ENCODE assay signal across 8 cellular contexts in the genomic region with DNA sequence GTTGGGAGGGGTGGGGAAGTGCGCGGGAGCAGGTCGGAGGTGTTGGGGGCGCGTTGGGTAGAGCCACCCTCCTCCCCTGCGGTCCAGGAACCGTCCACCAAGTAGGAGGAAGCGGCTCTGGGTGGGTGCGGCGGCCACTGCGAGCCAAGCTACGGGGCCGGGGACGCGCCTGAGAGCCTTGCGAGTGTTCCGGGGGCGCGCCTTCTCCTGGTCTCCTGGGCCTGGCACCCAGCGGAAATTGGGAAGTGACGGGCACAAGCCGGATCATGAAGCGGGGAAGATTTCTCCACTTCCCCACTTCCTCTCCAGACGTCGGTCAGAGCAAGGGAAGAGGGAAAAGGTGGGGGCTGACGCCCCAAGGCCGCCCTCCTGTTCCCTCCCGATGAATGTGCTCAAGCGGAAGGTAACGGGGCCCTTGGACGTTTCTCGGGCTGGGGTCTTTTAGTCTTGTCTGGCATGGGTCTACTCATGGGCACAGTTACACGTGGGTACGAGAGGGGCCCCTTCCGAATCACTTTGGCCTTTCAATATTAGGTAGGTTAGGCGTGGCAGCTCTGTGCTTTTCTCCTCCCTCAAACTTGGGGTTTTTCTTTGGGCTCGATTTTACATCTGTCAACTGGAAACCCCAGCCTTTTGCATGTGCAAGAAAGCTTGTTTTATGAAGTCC. TPM values are rescaled to one million over a fixed set of nuclear protein-coding genes. Genes with fewer than 3 reads are reported as not detected.
A peak's percentile ranks its signal among the peaks of the same experiment; 100 is the strongest.
DNase-seq lines count a peak whose midpoint lies in the region; ATAC-seq and TF ChIP-seq lines count a peak whose summit lies in the region.

No MANE protein-coding gene starts in this region.

- no peaks in the 10 kb centered on the region for H3K27me3 Mint-ChIP-seq in activated T-cell treated with anti-CD3 and anti-CD28 coated beads, Interleukin-2, amount 50 U/mL, for 72 hours (ENCODE audit: low read depth)

- peak overlapping the region; percentile 98 for H3K27ac Mint-ChIP-seq in activated T-cell treated with anti-CD3 and anti-CD28 coated beads, Interleukin-2, amount 50 U/mL, for 72 hours

- H3K4me2 ChIP-seq in OCI-LY3 (ENCODE audit: low read length) = peak overlapping the region; percentile 94

- H2AFZ ChIP-seq in OCI-LY3 (ENCODE audit: low read depth, low read length) = no peak overlapping the region

- no peak for TF ChIP-seq POLR2A in vagina (IDR thresholded peaks at IDR 0.05)

- H3K79me2 ChIP-seq in OCI-LY3 (ENCODE audit: low read length) = peaks cover 74% of the 10 kb centered on the region

- H3K4me1 Mint-ChIP-seq in activated T-cell treated with anti-CD3 and anti-CD28 coated beads, Interleukin-2, amount 50 U/mL, for 72 hours (ENCODE audit: low read depth) = peaks cover 54% of the 10 kb centered on the region

- peak overlapping the region; percentile 88 for H3K4me3 ChIP-seq in OCI-LY3 (ENCODE audit: low read length)
- peak overlapping the region; percentile 97 for H3K4me3 ChIP-seq in choroid plexus epithelial cell (ENCODE audit: low read depth, low read length)
- peak overlapping the region; percentile 64 to 88 for H3K4me3 ChIP-seq in vagina

- H3K36me3 ChIP-seq in OCI-LY3 (replicated peaks; ENCODE audit: low read depth, low read length) = peaks cover 32% of the 10 kb centered on the region
- H3K36me3 ChIP-seq in vagina = no peaks in the 10 kb centered on the region

- H3K9me3 ChIP-seq in OCI-LY3 (ENCODE audit: insufficient read depth, low read length) (no peaks in the 10 kb centered on the region), vagina (no peaks in the 10 kb centered on the region)

- no peaks in the 10 kb centered on the region for H3K9me3 Mint-ChIP-seq in activated T-cell treated with anti-CD3 and anti-CD28 coated beads, Interleukin-2, amount 50 U/mL, for 72 hours

- H3K36me3 Mint-ChIP-seq in activated T-cell treated with anti-CD3 and anti-CD28 coated beads, Interleukin-2, amount 50 U/mL, for 72 hours (ENCODE audit: insufficient read depth in 2 of 2) = peaks cover 23 to 42% of the 10 kb centered on the region in 2 donors

- intact Hi-C loops in vagina (cut with DNase I) = no loop called here

- peak overlapping the region; percentile 99 to 100 for H3K4me3 Mint-ChIP-seq in activated T-cell treated with anti-CD3 and anti-CD28 coated beads, Interleukin-2, amount 50 U/mL, for 72 hours

- H3K4me1 ChIP-seq in OCI-LY3 (ENCODE audit: low read length) (peaks cover 27% of the 10 kb centered on the region), vagina (peaks cover 55% of the 10 kb centered on the region)

- ATAC-seq in activated T-cell treated with anti-CD3 and anti-CD28 coated beads, Interleukin-2, amount 50 U/mL, for 72 hours (replicated peaks in 1 of 2) = peak in 1 of 2 donors; percentile 6

- H3K27me3 ChIP-seq in OCI-LY3 (ENCODE audit: low read depth, low read length) = no peaks in the 10 kb centered on the region
- H3K27me3 ChIP-seq in vagina = no peaks in the 10 kb centered on the region

- TF ChIP-seq CTCF in OCI-LY3 (IDR thresholded peaks at IDR 0.05; ENCODE audit: low read depth, low read length) (no peak), choroid plexus epithelial cell (conservative IDR thresholded peaks at IDR 0.05; ENCODE audit: low read depth, low read length) (no peak), vagina (IDR thresholded peaks at IDR 0.05) (no peak)

- H3K27ac ChIP-seq in OCI-LY3 (ENCODE audit: low read length) (peak overlapping the region; percentile 74), vagina (peak overlapping the region; percentile 94)

- DNase-seq in activated T-cell treated with anti-CD3 and anti-CD28 coated beads, Interleukin-2, amount 50 U/mL, for 72 hours = peak; percentile 36 to 41
- DNase-seq in activated T-cell treated with anti-CD3 and anti-CD28 coated beads, Interleukin-2, amount 50 U/mL, for 48 hours = no peak
- DNase-seq in choroid plexus epithelial cell (ENCODE audit: low read depth) = no peak
- peak; percentile 93 for DNase-seq in mesenteric fat pad (ENCODE audit: low spot score)
- DNase-seq in vagina (ENCODE audit: extremely low spot score in 2 of 2) = no peak
- DNase-seq in NCI-H82 (lab: John Stamatoyannopoulos, UW) = no peak
- DNase-seq in foreskin melanocyte = no peak

- peaks cover 52% of the 10 kb centered on the region for H4K20me1 ChIP-seq in OCI-LY3 (ENCODE audit: insufficient read depth, low read length)

- peak overlapping the region; percentile 86 for H3K9ac ChIP-seq in OCI-LY3 (ENCODE audit: low read length)

RNA-seq across cellular contexts. Expression of gene RBM14, which starts 0.9 kb away (rescaled TPM):
- total RNA-seq in activated T-cell treated with anti-CD3 and anti-CD28 coated beads, Interleukin-2, amount 50 U/mL, for 72 hours = 10 to 100 TPM; 85.6 to 97.3 TPM
- total RNA-seq in mesenteric fat pad (64.0 TPM), vagina (34.9 TPM)

RNA-seq across cellular contexts. Expression of gene RBM4, which starts 21.2 kb away (rescaled TPM):
- total RNA-seq in activated T-cell treated with anti-CD3 and anti-CD28 coated beads, Interleukin-2, amount 50 U/mL, for 72 hours = 100 to 1,000 TPM; 116 to 135 TPM
- total RNA-seq in mesenteric fat pad (95.7 TPM), vagina (61.1 TPM)

RNA-seq across cellular contexts. Expression of gene CCS, which starts 24.3 kb away (rescaled TPM):
- total RNA-seq in activated T-cell treated with anti-CD3 and anti-CD28 coated beads, Interleukin-2, amount 50 U/mL, for 72 hours = 10 to 100 TPM; 35.1 to 38.5 TPM
- 31.5 TPM for total RNA-seq in mesenteric fat pad
- 42.5 TPM for total RNA-seq in vagina

RNA-seq across cellular contexts. Expression of gene CCDC87, which starts 24.4 kb away (rescaled TPM):
- under 1 TPM; 0.10 to 0.21 TPM for total RNA-seq in activated T-cell treated with anti-CD3 and anti-CD28 coated beads, Interleukin-2, amount 50 U/mL, for 72 hours
- not detected for total RNA-seq in mesenteric fat pad
- total RNA-seq in vagina = 0.74 TPM

RNA-seq across cellular contexts. Expression of gene CTSF, which starts 48.9 kb away (rescaled TPM):
- 1 to 10 TPM; 6.3 to 6.8 TPM for total RNA-seq in activated T-cell treated with anti-CD3 and anti-CD28 coated beads, Interleukin-2, amount 50 U/mL, for 72 hours
- total RNA-seq in mesenteric fat pad (44.2 TPM), vagina (85.7 TPM)

Comparison
In these comparisons a context has a peak if more than half of its experiments do, and no peak if none do; other contexts are left out.
1. DNase-seq: peak in activated T-cell treated with anti-CD3 and anti-CD28 coated beads, Interleukin-2, amount 50 U/mL, for 72 hours (2 of 2) and mesenteric fat pad (single experiment); none in activated T-cell treated with anti-CD3 and anti-CD28 coated beads, Interleukin-2, amount 50 U/mL, for 48 hours (0 of 2), choroid plexus epithelial cell (single experiment), vagina (0 of 2), NCI-H82 (single experiment) and foreskin melanocyte (single experiment).
2. Peak in every context shown above with its lines, with median percentiles within 50 percentile points of each other: H3K4me3 ChIP-seq.